ENCODE assay signal across 1 cellular context in the genomic region with DNA sequence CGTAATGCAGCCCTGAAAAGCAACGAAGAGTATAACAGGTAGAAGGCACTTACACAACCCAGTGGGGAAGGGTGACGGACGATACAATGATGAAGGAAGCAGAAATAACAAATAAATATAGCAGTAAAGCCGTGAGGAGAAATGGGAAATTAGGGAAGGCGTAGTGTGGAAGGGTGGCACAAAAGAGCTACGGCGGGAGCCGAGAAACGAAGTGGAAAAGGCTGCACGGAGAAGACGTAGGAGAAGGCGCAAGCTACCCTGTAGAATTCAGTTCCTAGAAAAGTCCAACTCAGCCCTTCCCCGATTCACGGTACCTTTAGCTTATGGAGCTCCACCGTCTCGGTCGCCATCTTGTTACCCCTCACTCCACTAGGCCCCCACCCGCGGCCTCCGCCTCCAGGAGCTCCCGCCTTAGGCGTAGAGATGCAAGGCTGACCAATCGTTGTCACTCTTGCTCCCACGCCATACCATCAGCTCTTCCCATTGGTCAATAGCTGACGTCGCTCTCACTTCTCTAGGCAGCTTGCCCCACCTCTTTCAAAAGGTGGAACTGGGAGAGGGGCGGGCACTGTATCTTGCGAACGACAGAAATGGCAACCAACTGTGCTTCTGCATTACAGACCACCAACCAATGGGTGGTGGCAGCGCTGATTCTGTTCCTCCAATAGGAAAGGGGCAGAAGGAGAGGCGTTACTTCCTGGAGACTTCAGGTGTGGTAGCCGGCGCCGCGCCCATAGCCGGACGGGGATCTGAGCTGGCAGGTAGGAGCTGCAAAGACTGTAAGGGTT.
A peak's percentile ranks its signal among the peaks of the same experiment; 100 is the strongest.
TF ChIP-seq lines count a peak whose summit lies in the region.

Gene ORMDL2 (plus strand): TSS at position 690 of the 788 bp plus-strand sequence. CDS start 959 bp downstream, outside the sequence.
A gene with protein sequence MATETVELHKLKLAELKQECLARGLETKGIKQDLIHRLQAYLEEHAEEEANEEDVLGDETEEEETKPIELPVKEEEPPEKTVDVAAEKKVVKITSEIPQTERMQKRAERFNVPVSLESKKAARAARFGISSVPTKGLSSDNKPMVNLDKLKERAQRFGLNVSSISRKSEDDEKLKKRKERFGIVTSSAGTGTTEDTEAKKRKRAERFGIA (minus strand): TSS at position 373 of the 788 bp plus-strand sequence. CDS start 23 bp downstream, at position 350.

TF ChIP-seq in K562, 482 proteins besides CTCF, POLR2A, EP300 and RAD21 (continued from another document and continues in another):
- peak; percentile 80; the same call in 1 of the 2 replicates for TF ChIP-seq TRIM25 (IDR thresholded peaks at IDR 0.05; ENCODE audit: borderline replicate concordance)
- TF ChIP-seq KAT7 (CRISPR knock-in tag; IDR thresholded peaks at IDR 0.05; ENCODE audit: borderline replicate concordance), result no peak
- no peak for TF ChIP-seq ZBED1 (IDR thresholded peaks at IDR 0.05)
- TF ChIP-seq SMC3 (conservative IDR thresholded peaks at IDR 0.05; ENCODE audit: insufficient read depth, low read depth, low read length), result no peak
- no peak for TF ChIP-seq ZNF77 (CRISPR knock-in tag; IDR thresholded peaks at IDR 0.05)
- no peak for TF ChIP-seq ZZZ3 (IDR thresholded peaks at IDR 0.05)
- peak; percentile 91; the same call in 1 of the 2 replicates for TF ChIP-seq STAT6 (CRISPR knock-in tag; IDR thresholded peaks at IDR 0.05)
- TF ChIP-seq, protein P1, sequence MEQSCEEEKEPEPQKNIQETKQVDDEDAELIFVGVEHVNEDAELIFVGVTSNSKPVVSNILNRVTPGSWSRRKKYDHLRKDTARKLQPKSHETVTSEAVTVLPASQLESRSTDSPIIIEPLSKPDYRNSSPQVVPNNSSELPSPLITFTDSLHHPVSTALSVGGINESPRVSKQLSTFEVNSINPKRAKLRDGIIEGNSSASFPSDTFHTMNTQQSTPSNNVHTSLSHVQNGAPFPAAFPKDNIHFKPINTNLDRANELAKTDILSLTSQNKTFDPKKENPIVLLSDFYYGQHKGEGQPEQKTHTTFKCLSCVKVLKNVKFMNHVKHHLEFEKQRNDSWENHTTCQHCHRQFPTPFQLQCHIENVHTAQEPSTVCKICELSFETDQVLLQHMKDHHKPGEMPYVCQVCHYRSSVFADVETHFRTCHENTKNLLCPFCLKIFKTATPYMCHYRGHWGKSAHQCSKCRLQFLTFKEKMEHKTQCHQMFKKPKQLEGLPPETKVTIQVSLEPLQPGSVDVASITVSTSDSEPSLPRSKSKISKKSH (CRISPR knock-in tag; IDR thresholded peaks at IDR 0.05), result no peak
- no peak for TF ChIP-seq FOXK1 (CRISPR knock-in tag; IDR thresholded peaks at IDR 0.05; ENCODE audit: borderline replicate concordance)
- no peak for TF ChIP-seq CBX2 (IDR thresholded peaks at IDR 0.05; ENCODE audit: insufficient read depth, low read length, poor library complexity, severe bottlenecking)
- TF ChIP-seq CHD2 (IDR thresholded peaks at IDR 0.05; ENCODE audit: low read depth, low read length), result peak; percentile 87
- TF ChIP-seq CSDE1 (IDR thresholded peaks at IDR 0.05), result peak in 1 of 2 experiments; percentile 85; a peak in 2 of 4 replicates
- no peak for TF ChIP-seq MAFG (tag; conservative IDR thresholded peaks at IDR 0.05)
- no peak for TF ChIP-seq BRCA1 (IDR thresholded peaks at IDR 0.05)
- no peak for TF ChIP-seq BRCA1 (CRISPR knock-in tag; IDR thresholded peaks at IDR 0.05)
- TF ChIP-seq, protein P2, sequence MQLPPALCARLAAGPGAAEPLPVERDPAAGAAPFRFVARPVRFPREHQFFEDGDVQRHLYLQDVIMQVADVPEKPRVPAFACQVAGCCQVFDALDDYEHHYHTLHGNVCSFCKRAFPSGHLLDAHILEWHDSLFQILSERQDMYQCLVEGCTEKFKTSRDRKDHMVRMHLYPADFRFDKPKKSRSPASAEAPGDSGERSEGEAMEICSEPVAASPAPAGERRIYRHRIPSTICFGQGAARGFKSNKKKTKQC (CRISPR knock-in tag; IDR thresholded peaks at IDR 0.05), result 0 out of 2 replicates have a peak, but pooled peaks have one; percentile 34
- no peak for TF ChIP-seq TCFL5 (CRISPR knock-in tag; conservative IDR thresholded peaks at IDR 0.05)
- no peak for TF ChIP-seq DACH1 (IDR thresholded peaks at IDR 0.05; ENCODE audit: partially characterized antibody)
- TF ChIP-seq CAMTA2 (CRISPR knock-in tag; conservative IDR thresholded peaks at IDR 0.05), result no peak
- TF ChIP-seq ZSCAN29 (IDR thresholded peaks at IDR 0.05), result no peak
- no peak for TF ChIP-seq ZBTB33 (CRISPR knock-in tag; IDR thresholded peaks at IDR 0.05)
- TF ChIP-seq RBFOX2 (IDR thresholded peaks at IDR 0.05; ENCODE audit: low read depth, low read length), result peak; percentile 82
- TF ChIP-seq ZNF197 (CRISPR knock-in tag; IDR thresholded peaks at IDR 0.05; ENCODE audit: low read depth), result no peak
- TF ChIP-seq OTX1 (CRISPR knock-in tag; IDR thresholded peaks at IDR 0.05), result peak; percentile 81
- TF ChIP-seq NFATC3 (IDR thresholded peaks at IDR 0.05), result no peak
- 0 out of 2 replicates have a peak, but pooled peaks have one; percentile 4 for TF ChIP-seq ETV5 (CRISPR knock-in tag; IDR thresholded peaks at IDR 0.05; ENCODE audit: low read depth)
- TF ChIP-seq TSC22D4 (tag; IDR thresholded peaks at IDR 0.05), result no peak
- TF ChIP-seq ZNF23 (CRISPR knock-in tag; IDR thresholded peaks at IDR 0.05), result 0 out of 2 replicates have a peak, but pooled peaks have one; percentile 22
- no peak for TF ChIP-seq HOXB6 (CRISPR knock-in tag; IDR thresholded peaks at IDR 0.05; ENCODE audit: borderline replicate concordance)
- TF ChIP-seq ZNF449 (CRISPR knock-in tag; IDR thresholded peaks at IDR 0.05), result no peak
- peak; percentile 73 for TF ChIP-seq SAP30 (IDR thresholded peaks at IDR 0.05; ENCODE audit: borderline replicate concordance, insufficient read depth, low read depth, low read length, poor library complexity, severe bottlenecking)
- TF ChIP-seq TFAM (CRISPR knock-in tag; conservative IDR thresholded peaks at IDR 0.05), result no peak
- TF ChIP-seq DEAF1 (CRISPR knock-in tag; IDR thresholded peaks at IDR 0.05), result no peak
- TF ChIP-seq CEBPG (CRISPR knock-in tag; IDR thresholded peaks at IDR 0.05), result peak; percentile 50; the same call in 1 of the 2 replicates
- peak in 1 of 2 experiments; percentile 30; a peak in 1 of 4 replicates for TF ChIP-seq CEBPG (tag; conservative IDR thresholded peaks at IDR 0.05 in 1 of 2, IDR thresholded peaks at IDR 0.05 in 1 of 2)
- no peak for TF ChIP-seq DMBX1 (CRISPR knock-in tag; IDR thresholded peaks at IDR 0.05; ENCODE audit: borderline replicate concordance)
- TF ChIP-seq, protein P3, sequence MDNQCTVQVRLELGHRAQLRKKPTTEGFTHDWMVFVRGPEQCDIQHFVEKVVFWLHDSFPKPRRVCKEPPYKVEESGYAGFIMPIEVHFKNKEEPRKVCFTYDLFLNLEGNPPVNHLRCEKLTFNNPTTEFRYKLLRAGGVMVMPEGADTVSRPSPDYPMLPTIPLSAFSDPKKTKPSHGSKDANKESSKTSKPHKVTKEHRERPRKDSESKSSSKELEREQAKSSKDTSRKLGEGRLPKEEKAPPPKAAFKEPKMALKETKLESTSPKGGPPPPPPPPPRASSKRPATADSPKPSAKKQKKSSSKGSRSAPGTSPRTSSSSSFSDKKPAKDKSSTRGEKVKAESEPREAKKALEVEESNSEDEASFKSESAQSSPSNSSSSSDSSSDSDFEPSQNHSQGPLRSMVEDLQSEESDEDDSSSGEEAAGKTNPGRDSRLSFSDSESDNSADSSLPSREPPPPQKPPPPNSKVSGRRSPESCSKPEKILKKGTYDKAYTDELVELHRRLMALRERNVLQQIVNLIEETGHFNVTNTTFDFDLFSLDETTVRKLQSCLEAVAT (IDR thresholded peaks at IDR 0.05), result peak; percentile 87 to 96
- TF ChIP-seq NELFE (IDR thresholded peaks at IDR 0.05; ENCODE audit: insufficient read depth, insufficient read length), result no peak
- no peak for TF ChIP-seq NR1H2 (CRISPR knock-in tag; IDR thresholded peaks at IDR 0.05)
- TF ChIP-seq NKRF (IDR thresholded peaks at IDR 0.05; ENCODE audit: borderline replicate concordance), result peak; percentile 85
- TF ChIP-seq SMARCB1 (IDR thresholded peaks at IDR 0.05; ENCODE audit: insufficient read length, low read depth), result no peak
- TF ChIP-seq ARNT (IDR thresholded peaks at IDR 0.05), result peak in 1 of 2 experiments; percentile 65; a peak in 2 of 4 replicates
